18 cellular contexts compared by ENCODE assay signal in genomic region chr3:39849992-39850706, GRCh38. TPM values are rescaled to one million over a fixed set of nuclear protein-coding genes. Genes with fewer than 3 reads are reported as not detected.
DNase-seq lines count a peak whose midpoint lies in the region; ATAC-seq and TF ChIP-seq lines count a peak whose summit lies in the region.
"Had no signal": no experiment of that assay in that cellular context is flagged by ENCODE, and none has a peak within 500 bp of the region (broad histone marks: within the 10 kb centered on the region; RNA-seq: fewer than 3 reads in every experiment).

No MANE protein-coding gene starts in this region.

- no peak overlapping the region for H3K27ac Mint-ChIP-seq in activated CD8-positive, alpha-beta memory T cell treated with anti-CD3 and anti-CD28 coated beads, Interleukin-2, amount 10 ng/mL, durations not matched to agents 7 days and 5 days
- H3K27ac Mint-ChIP-seq: CD8-positive, alpha-beta T cell; H9; IgD-negative memory B cell; natural killer cell treated with Interleukin-12 subunit alpha and Interleukin-12 subunit beta and Interleukin-15 and Interleukin-18, amount 100 ng/mL, for 72 hours had no signal

- H3K9me3 Mint-ChIP-seq in activated CD8-positive, alpha-beta memory T cell treated with anti-CD3 and anti-CD28 coated beads, Interleukin-2, amount 10 ng/mL, durations not matched to agents 7 days and 5 days (ENCODE audit: low read depth), result no peaks in the 10 kb centered on the region
- H3K9me3 Mint-ChIP-seq: CD8-positive, alpha-beta T cell; H9; natural killer cell treated with Interleukin-12 subunit alpha and Interleukin-12 subunit beta and Interleukin-15 and Interleukin-18, amount 100 ng/mL, for 72 hours had no signal

- H3K36me3 ChIP-seq in MG63 (no peaks in the 10 kb centered on the region), left lung (no peaks in the 10 kb centered on the region), uterus (no peaks in the 10 kb centered on the region)
- H3K36me3 ChIP-seq: brain microvascular endothelial cell, gastroesophageal sphincter, thyroid gland had no signal

- H3K4me3 Mint-ChIP-seq in activated CD8-positive, alpha-beta memory T cell treated with anti-CD3 and anti-CD28 coated beads, Interleukin-2, amount 10 ng/mL, durations not matched to agents 7 days and 5 days, result no peak overlapping the region
- H3K4me3 Mint-ChIP-seq: CD8-positive, alpha-beta T cell; H9; IgD-negative memory B cell; natural killer cell treated with Interleukin-12 subunit alpha and Interleukin-12 subunit beta and Interleukin-15 and Interleukin-18, amount 100 ng/mL, for 72 hours had no signal

- H3K4me1 ChIP-seq in left lung (no peaks in the 10 kb centered on the region), uterus (no peaks in the 10 kb centered on the region)
- H3K4me1 ChIP-seq: gastroesophageal sphincter, thyroid gland had no signal

- H3K27me3 Mint-ChIP-seq in activated CD8-positive, alpha-beta memory T cell treated with anti-CD3 and anti-CD28 coated beads, Interleukin-2, amount 10 ng/mL, durations not matched to agents 7 days and 5 days, result no peaks in the 10 kb centered on the region
- H3K27me3 Mint-ChIP-seq: IgD-negative memory B cell had no signal

- no peak overlapping the region for H3K27ac ChIP-seq in left lung
- no peak overlapping the region for H3K27ac ChIP-seq in uterus
- H3K27ac ChIP-seq: brain microvascular endothelial cell, gastroesophageal sphincter, thyroid gland had no signal

- intact Hi-C loops in left lung (cut with DNase I), result no loop called here
- intact Hi-C loops in uterus (cut with DNase I; ENCODE audit: low total_unique reads), result no loop called here

- H3K27me3 ChIP-seq in MG63, result no peaks in the 10 kb centered on the region
- H3K27me3 ChIP-seq in left lung, result no peaks in the 10 kb centered on the region
- no peaks in the 10 kb centered on the region for H3K27me3 ChIP-seq in uterus
- H3K27me3 ChIP-seq: brain microvascular endothelial cell, gastroesophageal sphincter, thyroid gland had no signal

- H3K9me3 ChIP-seq in MG63 (no peaks in the 10 kb centered on the region; the same call in 1 of the 2 replicates), left lung (no peaks in the 10 kb centered on the region), uterus (no peaks in the 10 kb centered on the region)
- H3K9me3 ChIP-seq: gastroesophageal sphincter, thyroid gland had no signal

- DNase-seq in MG63, result peak; percentile 5
- peak; percentile 85 for DNase-seq in NCI-H748 (lab: John Stamatoyannopoulos, UW; ENCODE audit: unreplicated experiment)
- DNase-seq in left lung, result no peak
- no peak for DNase-seq in AG08395 (ENCODE audit: low spot score)
- no peak for DNase-seq in uterus
- DNase-seq in activated CD8-positive, alpha-beta memory T cell treated with anti-CD3 and anti-CD28 coated beads, Interleukin-2, amount 10 ng/mL, durations not matched to agents 7 days and 5 days, result no peak
- DNase-seq: brain microvascular endothelial cell; CD8-positive, alpha-beta T cell; H9; thyroid gland had no signal

- H3K4me1 Mint-ChIP-seq in activated CD8-positive, alpha-beta memory T cell treated with anti-CD3 and anti-CD28 coated beads, Interleukin-2, amount 10 ng/mL, durations not matched to agents 7 days and 5 days, result no peaks in the 10 kb centered on the region
- H3K4me1 Mint-ChIP-seq: H9, IgD-negative memory B cell had no signal

- TF ChIP-seq CTCF in left lung (IDR thresholded peaks at IDR 0.05) (no peak), uterus (IDR thresholded peaks at IDR 0.05) (no peak)

- CTCF ChIA-PET in activated CD8-positive, alpha-beta memory T cell treated with anti-CD3 and anti-CD28 coated beads, Interleukin-2, amount 10 ng/mL, durations not matched to agents 7 days and 5 days (lab: Charles Lee), result no interaction called here

- ATAC-seq in GM18907 (IDR thresholded peaks at IDR 0.05; ENCODE audit: unreplicated experiment) (peak; percentile 82), left lung (peak; percentile 18), GM21381 (IDR thresholded peaks at IDR 0.05; ENCODE audit: unreplicated experiment) (no peak)
- ATAC-seq in activated CD8-positive, alpha-beta memory T cell treated with anti-CD3 and anti-CD28 coated beads, Interleukin-2, amount 10 ng/mL, durations not matched to agents 7 days and 5 days, result no peak
- ATAC-seq: CD8-positive, alpha-beta T cell; gastroesophageal sphincter; natural killer cell treated with Interleukin-12 subunit alpha and Interleukin-12 subunit beta and Interleukin-15 and Interleukin-18, amount 100 ng/mL, for 72 hours had no signal

- H3K4me3 ChIP-seq in MG63 (no peak overlapping the region), left lung (no peak overlapping the region), uterus (no peak overlapping the region)
- H3K4me3 ChIP-seq: gastroesophageal sphincter, smooth muscle cell, thyroid gland had no signal

- no peak for TF ChIP-seq POLR2A in uterus (IDR thresholded peaks at IDR 0.05)

- no peaks in the 10 kb centered on the region for H3K36me3 Mint-ChIP-seq in activated CD8-positive, alpha-beta memory T cell treated with anti-CD3 and anti-CD28 coated beads, Interleukin-2, amount 10 ng/mL, durations not matched to agents 7 days and 5 days
- H3K36me3 Mint-ChIP-seq: CD8-positive, alpha-beta T cell; IgD-negative memory B cell; natural killer cell treated with Interleukin-12 subunit alpha and Interleukin-12 subunit beta and Interleukin-15 and Interleukin-18, amount 100 ng/mL, for 72 hours had no signal

RNA-seq across cellular contexts. Expression of gene MYRIP, which starts 40.7 kb away (rescaled TPM):
- total RNA-seq in MG63 (2014; rRNA removed; shearing (Covaris generic); ENCODE audit: low replicate concordance), result 1.9 and 2.6 TPM in 2 replicates
- 1 to 10 TPM in 1 of 2 donors, under 1 TPM in 1; 0.87 to 1.9 TPM for total RNA-seq in left lung
- 10 to 100 TPM in 2 of 4 donors, 1 to 10 TPM in 2; 3.5 to 31.1 (median 12.1) TPM for total RNA-seq in uterus
- total RNA-seq in activated CD8-positive, alpha-beta memory T cell treated with anti-CD3 and anti-CD28 coated beads, Interleukin-2, amount 10 ng/mL, durations not matched to agents 7 days and 5 days, result not detected
- total RNA-seq: CD8-positive, alpha-beta T cell; natural killer cell treated with Interleukin-12 subunit alpha and Interleukin-12 subunit beta and Interleukin-15 and Interleukin-18, amount 100 ng/mL, for 72 hours; OCI-LY7; smooth muscle cell; T-helper 1 cell treated with Interleukin-12 subunit alpha and Interleukin-12 subunit beta and Interleukin-4 antibody, amounts not matched to agents 30 ng/mL and 1 ng/mL, for 36 hours had no signal

Comparison
In these comparisons a context has a peak if more than half of its experiments do, and no peak if none do; other contexts are left out.
1. ATAC-seq: peak in GM18907 (single experiment) and left lung (single experiment); none in activated CD8-positive, alpha-beta memory T cell treated with anti-CD3 and anti-CD28 coated beads, Interleukin-2, amount 10 ng/mL, durations not matched to agents 7 days and 5 days (single experiment) and GM21381 (single experiment).
2. DNase-seq: peak in MG63 (single experiment) and NCI-H748 (single experiment); none in left lung (0 of 2), AG08395 (single experiment), uterus (0 of 2) and activated CD8-positive, alpha-beta memory T cell treated with anti-CD3 and anti-CD28 coated beads, Interleukin-2, amount 10 ng/mL, durations not matched to agents 7 days and 5 days (single experiment).